29 cellular contexts compared by ENCODE assay signal in the genomic region with DNA sequence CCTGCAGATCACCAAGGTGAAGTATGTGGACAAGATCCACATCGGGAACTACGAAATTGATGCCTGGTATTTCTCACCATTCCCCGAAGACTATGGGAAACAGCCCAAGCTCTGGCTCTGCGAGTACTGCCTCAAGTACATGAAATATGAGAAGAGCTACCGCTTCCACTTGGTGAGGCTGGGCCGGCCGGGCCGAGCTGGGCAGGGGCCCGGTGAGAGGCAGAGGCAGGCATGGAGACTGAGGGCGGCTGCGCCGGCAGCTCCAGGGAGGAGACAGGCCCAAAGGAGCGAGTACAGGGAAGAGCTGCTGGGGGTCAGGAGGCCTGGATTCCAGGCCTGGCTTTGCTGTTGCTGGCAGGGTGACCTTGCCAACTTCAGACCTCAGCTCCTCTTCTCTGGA. TPM values are rescaled to one million over a fixed set of nuclear protein-coding genes. Genes with fewer than 3 reads are reported as not detected.
A peak's percentile ranks its signal among the peaks of the same experiment; 100 is the strongest.
DNase-seq lines count a peak whose midpoint lies in the region; ATAC-seq, FAIRE-seq and TF ChIP-seq lines count a peak whose summit lies in the region.
"Had no signal": no experiment of that assay in that cellular context is flagged by ENCODE, and none has a peak within 500 bp of the region (broad histone marks: within the 10 kb centered on the region; RNA-seq: fewer than 3 reads in every experiment).

No MANE protein-coding gene starts in this region.

- H2BK15ac ChIP-seq in mesendoderm (replicated peaks; ENCODE audit: low read depth), result no peak overlapping the region

- H3K56ac ChIP-seq in mesendoderm (ENCODE audit: low read length), result no peak overlapping the region

- no peak overlapping the region for H3K4ac ChIP-seq in mesendoderm (ENCODE audit: low read depth, low read length)

- no peaks in the 10 kb centered on the region for H3K79me2 ChIP-seq in mesendoderm (ENCODE audit: control insufficient read depth, insufficient read depth, low read length)

- ATAC-seq in pancreas (no peak), HG02981 (IDR thresholded peaks at IDR 0.05; ENCODE audit: unreplicated experiment) (no peak)
- ATAC-seq: GM12878, heart left ventricle, Right ventricle myocardium inferior had no signal

- WGBS in pancreas, 2 donors, result 92 to 93% methylated on average over 13 of the region's 13 CpGs
- WGBS in transverse colon (ENCODE audit: low coverage in 1 of 2), 2 donors, result 99% methylated on average over 13 of the region's 13 CpGs; no CpG with 5 or more reads in 1 of the 2 donors
- no CpG with 5 or more reads among the region's 13 CpGs for WGBS in mesendoderm (ENCODE audit: extremely low coverage, insufficient coverage, low lambda C conversion rate)

- H3K18ac ChIP-seq in mesendoderm (ENCODE audit: low read length), result no peak overlapping the region

- intact Hi-C loops in dorsolateral prefrontal cortex (cut with DNase I), result no loop called here
- intact Hi-C loops in pancreas (cut with DNase I), result no loop called here
- intact Hi-C loops in transverse colon (cut with DNase I; ENCODE audit: low total_unique reads), result no loop called here

- H3K79me1 ChIP-seq in mesendoderm (ENCODE audit: low read length), result no peaks in the 10 kb centered on the region

- H3K27me3 ChIP-seq in dorsolateral prefrontal cortex (no peaks in the 10 kb centered on the region), pancreas (no peaks in the 10 kb centered on the region), transverse colon (no peaks in the 10 kb centered on the region), mesendoderm (ENCODE audit: insufficient read depth, low read length, poor library complexity) (no peaks in the 10 kb centered on the region)
- H3K27me3 ChIP-seq: brain microvascular endothelial cell, heart left ventricle, sigmoid colon had no signal

- no peak overlapping the region for H2BK5ac ChIP-seq in mesendoderm (ENCODE audit: low read length)

- peak; percentile 13 for DNase-seq in NCI-H2196 (lab: John Stamatoyannopoulos, UW; ENCODE audit: unreplicated experiment)
- DNase-seq in NCI-H2196 treated with DMSO at 0.1 percent for 48 hours (lab: John Stamatoyannopoulos, UW; ENCODE audit: unreplicated experiment), result no peak
- DNase-seq in dorsolateral prefrontal cortex, result no peak
- DNase-seq in pancreas, result peak in 2 of 6 donors; percentile 6 to 27
- DNase-seq in transverse colon, result no peak
- no peak for DNase-seq in NCI-H1048 (lab: John Stamatoyannopoulos, UW)
- DNase-seq in mesendoderm, result no peak
- DNase-seq: activated CD4-positive, CD25-positive, alpha-beta regulatory T cell treated with anti-CD3 and anti-CD28 coated beads, Interleukin-2, amount 50 U/mL, for 72 hours; brain microvascular endothelial cell; DMS79; GOT3; heart left ventricle; Kasumi-1; left ventricle myocardium inferior; naive B cell; NCI-H1105; NCI-H2171; NCI-H69; sigmoid colon; stimulated activated CD4-positive, alpha-beta T cell treated with anti-CD3 and anti-CD28 coated beads, Interleukin-1b, Interleukin-23, amount 100 ng/mL, for 48 hours; stimulated activated naive CD4-positive, alpha-beta T cell had no signal

- no peak overlapping the region for H3K9ac ChIP-seq in mesendoderm (ENCODE audit: low read length)

- H4K5ac ChIP-seq in mesendoderm (ENCODE audit: low read length), result no peak overlapping the region

- FAIRE-seq in pancreas (lab: Jason Lieb, UNC), result no peak
- FAIRE-seq: endothelial cell of umbilical vein, GM12878, GM19239 had no signal

- H3K4me1 ChIP-seq in pancreas (peaks cover 45 to 50% (median 47%) of the 10 kb centered on the region in 3 donors), transverse colon (peaks cover 29 to 52% (median 48%) of the 10 kb centered on the region in 4 donors), mesendoderm (ENCODE audit: control insufficient read depth, low read depth, low read length) (no peaks in the 10 kb centered on the region)

- H2AK5ac ChIP-seq in mesendoderm (ENCODE audit: low read length), result no peak overlapping the region

- peaks cover 0 to 8% (median 0%) of the 10 kb centered on the region in 3 donors for H3K36me3 ChIP-seq in pancreas
- peaks cover 0 to 8% (median 3%) of the 10 kb centered on the region in 4 donors for H3K36me3 ChIP-seq in transverse colon
- H3K36me3 ChIP-seq in mesendoderm (ENCODE audit: control insufficient read depth, insufficient read depth, low read length), result peaks cover 1% of the 10 kb centered on the region

- H3K4me2 ChIP-seq in mesendoderm (ENCODE audit: low read length), result no peak overlapping the region

- H3K4me3 ChIP-seq in dorsolateral prefrontal cortex (no peak overlapping the region), pancreas (no peak overlapping the region), transverse colon (no peak overlapping the region), mesendoderm (ENCODE audit: low read length) (no peak overlapping the region)
- H3K4me3 ChIP-seq: GM12878, heart left ventricle, left ventricle myocardium inferior, sigmoid colon had no signal

- no peak overlapping the region for H3K23ac ChIP-seq in mesendoderm (ENCODE audit: low read length)

- H2BK120ac ChIP-seq in mesendoderm (ENCODE audit: low read depth, low read length), result no peak overlapping the region

- no peak overlapping the region for H4K8ac ChIP-seq in mesendoderm (ENCODE audit: low read depth, low read length)

- H3K27ac ChIP-seq in dorsolateral prefrontal cortex (peak overlapping the region in 43 of 59 donors; percentile 15 to 95 (median 83)), pancreas (peak overlapping the region; percentile 16 to 96 (median 90)), transverse colon (peak overlapping the region; percentile 91 to 94 (median 93)), mesendoderm (ENCODE audit: low read depth, low read length) (no peak overlapping the region)
- H3K27ac ChIP-seq: 22Rv1, brain microvascular endothelial cell had no signal

- in situ Hi-C loops in transverse colon (cut with MboI; ENCODE audit: low pct_ligation_motif_present in 1 of 4, low pct_unique_long_range_greater_than_20kb in 1 of 4, low sequenced_read_pairs in 3 of 4), result no loop called here

- TF ChIP-seq POLR2A in transverse colon (IDR thresholded peaks at IDR 0.05), result no peak

- TF ChIP-seq CTCF in dorsolateral prefrontal cortex (IDR thresholded peaks at IDR 0.05 in 54 of 56, conservative IDR thresholded peaks at IDR 0.05 in 2 of 56; ENCODE audit: low read depth in 1 of 56, partially characterized antibody in 56 of 56) (no peak), pancreas (IDR thresholded peaks at IDR 0.05) (no peak), transverse colon (IDR thresholded peaks at IDR 0.05) (no peak)

- H3K9me3 ChIP-seq in pancreas, result no peaks in the 10 kb centered on the region
- no peaks in the 10 kb centered on the region for H3K9me3 ChIP-seq in transverse colon
- H3K9me3 ChIP-seq: heart left ventricle, left ventricle myocardium inferior, sigmoid colon had no signal

- no peak for TF ChIP-seq EP300 in transverse colon (IDR thresholded peaks at IDR 0.05; ENCODE audit: low read depth)

RNA-seq across cellular contexts. Expression of a gene that starts 8.3 kb away (rescaled TPM):
- total RNA-seq in dorsolateral prefrontal cortex (1 to 10 TPM in 3 of 120 experiments, under 1 TPM in 34, not detected in 83; 0.29 to 1.6 (median 0.47) TPM), pancreas (10 to 100 TPM; 32.5 to 89.3 (median 53.8) TPM), transverse colon (100 to 1,000 TPM; 101 to 510 (median 372) TPM)
- polyA plus RNA-seq in pancreas, result 10 to 100 TPM; 69.8 to 70.6 TPM
- polyA plus RNA-seq in mesendoderm (2013, experiment 1 of 2), result 64.9 TPM
- polyA plus RNA-seq in mesendoderm (2013, experiment 2 of 2), result 65.6 TPM
- total RNA-seq: activated T-helper 2 cell treated with anti-CD3 and anti-CD28 coated beads, Interferon-gamma antibody, Interleukin-2, Interleukin-4, amounts not matched to agents 10 μg/mL and 5 μg/mL and 100 μg/mL, durations not matched to agents 14 hours and 24 hours and 36 hours; endothelial cell of umbilical vein; HT1080; left ventricle myocardium inferior; Right ventricle myocardium inferior had no signal

RNA-seq across cellular contexts. Expression of a gene that starts 9.7 kb away (rescaled TPM):
- total RNA-seq in dorsolateral prefrontal cortex (10 to 100 TPM; 58.1 to 99.4 (median 78.1) TPM), pancreas (10 to 100 TPM; 31.5 to 40.7 (median 37.6) TPM), transverse colon (10 to 100 TPM; 61.0 to 93.5 (median 62.1) TPM)
- polyA plus RNA-seq in pancreas, result 10 to 100 TPM; 56.0 to 71.7 TPM
- 33.3 TPM for polyA plus RNA-seq in mesendoderm (2013, experiment 1 of 2)
- polyA plus RNA-seq in mesendoderm (2013, experiment 2 of 2), result 35.2 TPM

RNA-seq across cellular contexts. Expression of a gene that starts 19.0 kb away (rescaled TPM):
- 10 to 100 TPM; 27.7 to 57.4 (median 35.6) TPM for total RNA-seq in dorsolateral prefrontal cortex
- 10 to 100 TPM; 25.7 to 64.2 (median 37.0) TPM for total RNA-seq in pancreas
- 10 to 100 TPM; 27.4 to 30.7 TPM for polyA plus RNA-seq in pancreas
- total RNA-seq in transverse colon, result 10 to 100 TPM; 46.8 to 56.5 (median 51.3) TPM
- polyA plus RNA-seq in mesendoderm (2013, experiment 1 of 2), result 38.4 TPM
- polyA plus RNA-seq in mesendoderm (2013, experiment 2 of 2), result 38.4 TPM

RNA-seq across cellular contexts. Expression of a gene that starts 22.7 kb away (rescaled TPM):
- 1 to 10 TPM in 105 of 120 experiments, under 1 TPM in 15; 0.39 to 6.2 (median 2.1) TPM for total RNA-seq in dorsolateral prefrontal cortex
- 1 to 10 TPM in 2 of 6 donors, under 1 TPM in 4; 0.14 to 3.1 (median 0.79) TPM for total RNA-seq in pancreas
- 1 to 10 TPM; 1.9 to 2.7 TPM for polyA plus RNA-seq in pancreas
- total RNA-seq in transverse colon, result 10 to 100 TPM in 1 of 4 donors, 1 to 10 TPM in 2, not detected in 1; 8.1 to 42.3 (median 9.8) TPM
- 0.39 TPM for polyA plus RNA-seq in mesendoderm (2013, experiment 1 of 2)
- polyA plus RNA-seq in mesendoderm (2013, experiment 2 of 2), result 0.32 TPM
- total RNA-seq: endothelial cell of umbilical vein had no signal

RNA-seq across cellular contexts. Expression of a gene that starts 32.6 kb away (rescaled TPM):
- 10 to 100 TPM; 23.4 to 53.8 (median 37.0) TPM for total RNA-seq in dorsolateral prefrontal cortex
- 10 to 100 TPM; 37.7 to 54.3 (median 49.7) TPM for total RNA-seq in pancreas
- polyA plus RNA-seq in pancreas, result 10 to 100 TPM; 50.2 to 90.9 TPM
- 10 to 100 TPM; 29.5 to 89.0 (median 72.0) TPM for total RNA-seq in transverse colon
- polyA plus RNA-seq in mesendoderm (2013, experiment 1 of 2), result 106 TPM
- 104 TPM for polyA plus RNA-seq in mesendoderm (2013, experiment 2 of 2)

Comparison
In these comparisons a context has a peak if more than half of its experiments do, and no peak if none do; other contexts are left out.
1. RNA of a gene that starts 8.3 kb away (total RNA-seq): 101 to 510 TPM in transverse colon and 32.5 to 89.3 TPM in pancreas; 0.29 to 1.6 TPM in dorsolateral prefrontal cortex; every median in the first group is over 10 times any median in the second.